ENCODE assay signal across 8 cellular contexts in the genomic region with DNA sequence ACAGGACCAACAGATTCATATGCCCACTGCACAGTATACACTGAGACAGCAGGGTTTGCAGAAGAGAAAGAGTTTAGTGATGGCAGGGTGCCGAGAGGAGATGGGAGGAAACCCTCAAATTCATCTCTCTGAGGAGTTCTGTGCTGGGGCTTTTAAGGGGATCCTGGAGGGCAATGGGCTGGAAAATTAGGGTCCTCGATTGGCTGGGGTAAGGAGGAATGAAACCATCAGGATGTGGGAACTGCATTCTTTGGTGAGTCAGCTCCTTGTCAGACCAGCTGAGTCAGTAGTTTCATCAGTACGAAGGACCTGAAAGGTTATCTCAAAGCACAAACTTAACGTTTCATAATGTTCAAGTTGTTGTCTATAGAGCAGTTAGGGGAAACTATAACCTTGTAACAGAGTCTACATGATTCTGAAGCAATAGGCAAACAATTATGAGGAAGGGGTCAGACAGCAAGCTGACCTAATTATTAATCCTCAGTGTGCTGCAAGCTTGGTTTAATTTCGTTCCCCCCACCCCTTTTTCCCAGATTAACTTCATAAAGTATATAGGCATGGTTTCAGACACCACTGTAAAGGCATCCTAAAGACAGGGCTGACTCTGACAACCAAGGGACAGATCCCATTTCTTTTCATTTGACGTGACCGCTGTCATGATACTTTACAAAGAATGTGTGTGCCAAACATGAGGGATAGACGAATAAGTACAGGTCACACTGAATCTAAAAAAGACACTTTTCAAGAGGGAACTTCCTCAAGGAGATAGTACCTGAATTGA. TPM values are rescaled to one million over a fixed set of nuclear protein-coding genes. Genes with fewer than 3 reads are reported as not detected.
DNase-seq lines count a peak whose midpoint lies in the region; ATAC-seq and TF ChIP-seq lines count a peak whose summit lies in the region.

No MANE protein-coding gene starts in this region.

- no peak overlapping the region for H3K4me3 Mint-ChIP-seq in dendritic cell treated with granulocyte-macrophage colony-stimulating factor and Interleukin-4, amounts not matched to agents 40 ng/mL and 50 ng/mL, for 4 days

- no peaks in the 10 kb centered on the region for H3K27me3 ChIP-seq in neural cell (ENCODE audit: insufficient read depth, low read depth, low read length)

- H3K4me3 ChIP-seq in neural cell (ENCODE audit: low read length): peak overlapping the region; percentile 75

- DNase-seq in GM03348 (ENCODE audit: low spot score) (peak; percentile 19), MV-4-11 (lab: John Stamatoyannopoulos, UW) (peak; percentile 73), KG1 (lab: John Stamatoyannopoulos, UW) (no peak), cerebellar cortex (ENCODE audit: low spot score) (no peak), SHP77 treated with DMSO at 0.1 percent for 48 hours (lab: John Stamatoyannopoulos, UW) (no peak)

- peaks cover 33% of the 10 kb centered on the region for H3K4me1 Mint-ChIP-seq in dendritic cell treated with granulocyte-macrophage colony-stimulating factor and Interleukin-4, amounts not matched to agents 40 ng/mL and 50 ng/mL, for 4 days (ENCODE audit: low read depth)

- peak overlapping the region; percentile 66 for H2AFZ ChIP-seq in neural cell (ENCODE audit: low read depth, low read length)

- peaks cover 8% of the 10 kb centered on the region for H3F3A ChIP-seq in neural cell (ENCODE audit: insufficient read depth, low read length, poor library complexity, severe bottlenecking)

- H3K9me2 ChIP-seq in neural cell (ENCODE audit: insufficient read depth, low read length): no peaks in the 10 kb centered on the region

- H3K36me3 ChIP-seq in neural cell (ENCODE audit: insufficient read depth, low read length): no peaks in the 10 kb centered on the region

- H3K27ac Mint-ChIP-seq in dendritic cell treated with granulocyte-macrophage colony-stimulating factor and Interleukin-4, amounts not matched to agents 40 ng/mL and 50 ng/mL, for 4 days: peak overlapping the region; percentile 19

- peaks cover 44% of the 10 kb centered on the region for H3K79me2 ChIP-seq in neural cell (replicated peaks; ENCODE audit: insufficient read depth, low read length)

- peak overlapping the region; percentile 80 for H3K4me2 ChIP-seq in neural cell (ENCODE audit: low read length)

- H4K20me1 ChIP-seq in neural cell (ENCODE audit: insufficient read depth): peaks cover 4% of the 10 kb centered on the region

- no peaks in the 10 kb centered on the region for H3K9me3 Mint-ChIP-seq in dendritic cell treated with granulocyte-macrophage colony-stimulating factor and Interleukin-4, amounts not matched to agents 40 ng/mL and 50 ng/mL, for 4 days

- H3K27me3 Mint-ChIP-seq in dendritic cell treated with granulocyte-macrophage colony-stimulating factor and Interleukin-4, amounts not matched to agents 40 ng/mL and 50 ng/mL, for 4 days: no peaks in the 10 kb centered on the region

- peaks cover 19% of the 10 kb centered on the region for H3K36me3 Mint-ChIP-seq in dendritic cell treated with granulocyte-macrophage colony-stimulating factor and Interleukin-4, amounts not matched to agents 40 ng/mL and 50 ng/mL, for 4 days (ENCODE audit: low read depth)

- TF ChIP-seq RAD21 in neural cell (conservative IDR thresholded peaks at IDR 0.05): no peak

- intact Hi-C loops in dendritic cell treated with granulocyte-macrophage colony-stimulating factor and Interleukin-4, amounts not matched to agents 40 ng/mL and 50 ng/mL, for 4 days (cut with micrococcal nuclease): loop anchor here (2.0 to 5.0 kb wide), 2 partner anchors 119 to 194 kb away; a partner anchor contains a TSS

- H3K9me3 ChIP-seq in neural cell (ENCODE audit: low read length): no peaks in the 10 kb centered on the region

- peak overlapping the region; percentile 85 for H3K9ac ChIP-seq in neural cell (ENCODE audit: low read length)

- TF ChIP-seq EP300 in neural cell (conservative IDR thresholded peaks at IDR 0.05; ENCODE audit: poor library complexity, severe bottlenecking): no peak

- H3K27ac ChIP-seq in neural cell (ENCODE audit: low read length): peak overlapping the region; percentile 97

- ATAC-seq in HG02981 (IDR thresholded peaks at IDR 0.05; ENCODE audit: unreplicated experiment): no peak

- no peak for TF ChIP-seq CTCF in neural cell (IDR thresholded peaks at IDR 0.05; ENCODE audit: poor library complexity, severe bottlenecking)

TF ChIP-seq in neural cell, 6 proteins besides CTCF, POLR2A, EP300 and RAD21:
- TF ChIP-seq SMC3 (conservative IDR thresholded peaks at IDR 0.05; ENCODE audit: poor library complexity) (no peak), POLR2AphosphoS5 (IDR thresholded peaks at IDR 0.05) (no peak), MXI1 (conservative IDR thresholded peaks at IDR 0.05; ENCODE audit: poor library complexity, severe bottlenecking) (no peak), EZH2 (IDR thresholded peaks at IDR 0.05; ENCODE audit: borderline replicate concordance, insufficient read depth, low read length, poor library complexity, severe bottlenecking) (no peak), TAF1 (IDR thresholded peaks at IDR 0.05; ENCODE audit: low read depth) (no peak)
- TF ChIP-seq, protein P1, sequence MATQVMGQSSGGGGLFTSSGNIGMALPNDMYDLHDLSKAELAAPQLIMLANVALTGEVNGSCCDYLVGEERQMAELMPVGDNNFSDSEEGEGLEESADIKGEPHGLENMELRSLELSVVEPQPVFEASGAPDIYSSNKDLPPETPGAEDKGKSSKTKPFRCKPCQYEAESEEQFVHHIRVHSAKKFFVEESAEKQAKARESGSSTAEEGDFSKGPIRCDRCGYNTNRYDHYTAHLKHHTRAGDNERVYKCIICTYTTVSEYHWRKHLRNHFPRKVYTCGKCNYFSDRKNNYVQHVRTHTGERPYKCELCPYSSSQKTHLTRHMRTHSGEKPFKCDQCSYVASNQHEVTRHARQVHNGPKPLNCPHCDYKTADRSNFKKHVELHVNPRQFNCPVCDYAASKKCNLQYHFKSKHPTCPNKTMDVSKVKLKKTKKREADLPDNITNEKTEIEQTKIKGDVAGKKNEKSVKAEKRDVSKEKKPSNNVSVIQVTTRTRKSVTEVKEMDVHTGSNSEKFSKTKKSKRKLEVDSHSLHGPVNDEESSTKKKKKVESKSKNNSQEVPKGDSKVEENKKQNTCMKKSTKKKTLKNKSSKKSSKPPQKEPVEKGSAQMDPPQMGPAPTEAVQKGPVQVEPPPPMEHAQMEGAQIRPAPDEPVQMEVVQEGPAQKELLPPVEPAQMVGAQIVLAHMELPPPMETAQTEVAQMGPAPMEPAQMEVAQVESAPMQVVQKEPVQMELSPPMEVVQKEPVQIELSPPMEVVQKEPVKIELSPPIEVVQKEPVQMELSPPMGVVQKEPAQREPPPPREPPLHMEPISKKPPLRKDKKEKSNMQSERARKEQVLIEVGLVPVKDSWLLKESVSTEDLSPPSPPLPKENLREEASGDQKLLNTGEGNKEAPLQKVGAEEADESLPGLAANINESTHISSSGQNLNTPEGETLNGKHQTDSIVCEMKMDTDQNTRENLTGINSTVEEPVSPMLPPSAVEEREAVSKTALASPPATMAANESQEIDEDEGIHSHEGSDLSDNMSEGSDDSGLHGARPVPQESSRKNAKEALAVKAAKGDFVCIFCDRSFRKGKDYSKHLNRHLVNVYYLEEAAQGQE (IDR thresholded peaks at IDR 0.05; ENCODE audit: borderline replicate concordance): no peak

RNA-seq across cellular contexts. Expression of a gene that starts 1.5 kb away (rescaled TPM):
- polyA plus RNA-seq in neural cell: 222 and 242 TPM in 2 replicates
- polyA minus RNA-seq in neural cell: 267 and 291 TPM in 2 replicates

RNA-seq across cellular contexts. Expression of a gene that starts 52.9 kb away (rescaled TPM):
- polyA plus RNA-seq in neural cell: 623 and 678 TPM in 2 replicates
- polyA minus RNA-seq in neural cell: 444 TPM in 2 replicates

Comparison
In these comparisons a context has a peak if more than half of its experiments do, and no peak if none do; other contexts are left out.
1. DNase-seq: peak in GM03348 (single experiment) and MV-4-11 (single experiment); none in KG1 (single experiment), cerebellar cortex (single experiment) and SHP77 treated with DMSO at 0.1 percent for 48 hours (single experiment).